8 cellular contexts compared by ENCODE assay signal in the genomic region with DNA sequence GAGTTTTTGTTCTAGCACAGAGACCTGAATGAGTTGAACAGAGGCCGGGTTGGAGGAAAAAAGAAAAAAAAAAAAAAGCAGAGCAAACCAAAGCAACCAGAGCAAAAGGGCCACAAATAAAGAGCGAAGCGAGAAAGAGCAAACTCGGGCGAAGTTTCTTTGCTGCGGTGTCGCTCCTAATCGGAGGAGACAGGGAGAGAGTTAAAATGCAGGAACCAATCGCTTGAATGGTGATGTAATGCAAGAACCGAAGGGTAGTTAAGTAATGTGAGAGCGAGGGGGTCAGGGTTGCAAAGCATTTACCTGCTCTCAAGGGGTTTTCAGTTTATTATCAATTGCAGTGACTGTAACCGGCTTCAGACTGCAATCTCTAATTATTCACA.
DNase-seq lines count a peak whose midpoint lies in the region; ATAC-seq, FAIRE-seq and TF ChIP-seq lines count a peak whose summit lies in the region.

No MANE protein-coding gene starts in this region.

- CTCF ChIA-PET in A549 (lab: Yijun Ruan, JAX): interaction anchor here (1.0 to 1.2 kb wide), 2 partner anchors 14 to 22 kb away, joined by 3 read pairs; no protein-coding TSS in a partner anchor

- no peak for FAIRE-seq in A549 (lab: Jason Lieb, UNC)
- FAIRE-seq in urothelium cell line (lab: Jason Lieb, UNC): peak; percentile 40

- intact Hi-C loops in right lobe of liver (cut with DNase I): no loop called here

- H3K9me3 ChIP-seq in A549: no peaks in the 10 kb centered on the region
- no peaks in the 10 kb centered on the region for H3K9me3 ChIP-seq in right lobe of liver

- H3K4me1 ChIP-seq in A549 (peaks cover 16% of the 10 kb centered on the region), right lobe of liver (peaks cover 0 to 7% (median 0%) of the 10 kb centered on the region in 4 donors)

- peak overlapping the region; percentile 49 to 70; a peak in 5 of 6 replicates for H3K27ac ChIP-seq in A549
- H3K27ac ChIP-seq in cingulate gyrus (ENCODE audit: low read depth, low read length): peak overlapping the region; percentile 88
- H3K27ac ChIP-seq in right lobe of liver: peak overlapping the region; percentile 27 to 51 (median 36)

- no peaks in the 10 kb centered on the region for H3K36me3 ChIP-seq in right lobe of liver

- WGBS in A549 (ENCODE audit: missing lambda C conversion rate): 12% methylated on average over 12 of the region's 12 CpGs
- WGBS in right lobe of liver (ENCODE audit: insufficient coverage, low coverage, low lambda C conversion rate, missing lambda C conversion rate): 7% methylated on average over 12 of the region's 12 CpGs

- TF ChIP-seq POLR2A in A549 (IDR thresholded peaks at IDR 0.05; ENCODE audit: low read length) (no peak), right lobe of liver (IDR thresholded peaks at IDR 0.05) (no peak)

- peaks cover 0 to 6% of the 10 kb centered on the region in 2 donors for H3K27me3 ChIP-seq in right lobe of liver

- peak overlapping the region; percentile 90 for H3K4me2 ChIP-seq in A549

- TF ChIP-seq CTCF in A549 (IDR thresholded peaks at IDR 0.05) (no peak), right lobe of liver (IDR thresholded peaks at IDR 0.05) (no peak)

- DNase-seq in A549 (ENCODE audit: low read depth in 1 of 2, low spot score in 1 of 2) (peak in 1 of 2 experiments; percentile 5), LHCN-M2 (ENCODE audit: low read depth) (peak; percentile 78), right lobe of liver (no peak), urothelium cell line (ENCODE audit: low spot score) (peak; percentile 72), NCI-H146 (lab: John Stamatoyannopoulos, UW) (no peak)
- no peak for DNase-seq in stimulated activated naive CD8-positive, alpha-beta T cell treated with anti-CD3 and anti-CD28 coated beads, Interleukin-15, Interleukin-2, amounts not matched to agents 100 U/mL and 50 U/mL, for 24 hours

- TF ChIP-seq RAD21 in A549 (conservative IDR thresholded peaks at IDR 0.05 in 1 of 2, IDR thresholded peaks at IDR 0.05 in 1 of 2): no peak

- peak overlapping the region; percentile 39 for H3K4me3 ChIP-seq in A549
- peak overlapping the region; percentile 7 to 27 (median 17) for H3K4me3 ChIP-seq in right lobe of liver

- POLR2A ChIA-PET in A549 (lab: Yijun Ruan, JAX): interaction anchor here (0.7 kb wide), 1 partner anchor 12 kb away, joined by 3 read pairs; no protein-coding TSS in a partner anchor

- TF ChIP-seq EP300 in A549 (IDR thresholded peaks at IDR 0.05): no peak

- ATAC-seq in A549 (peak in 1 of 2 experiments; percentile 25; a peak in 2 of 6 replicates), right lobe of liver (peak in 1 of 4 donors; percentile 40), HG02938 (IDR thresholded peaks at IDR 0.05; ENCODE audit: unreplicated experiment) (no peak)
- no peak for ATAC-seq in stimulated activated naive CD8-positive, alpha-beta T cell treated with anti-CD3 and anti-CD28 coated beads, Interleukin-15, Interleukin-2, amounts not matched to agents 100 U/mL and 50 U/mL, for 24 hours

TF ChIP-seq in A549, 52 proteins besides CTCF, POLR2A, EP300 and RAD21:
- TF ChIP-seq HOXB5 (CRISPR knock-in tag; IDR thresholded peaks at IDR 0.05): no peak
- no peak for TF ChIP-seq CEBPB (IDR thresholded peaks at IDR 0.05)
- no peak for TF ChIP-seq MYC (IDR thresholded peaks at IDR 0.05; ENCODE audit: borderline replicate concordance, low read length)
- TF ChIP-seq NFE2L2 (conservative IDR thresholded peaks at IDR 0.05; ENCODE audit: low read length): no peak
- TF ChIP-seq NPAS2 (CRISPR knock-in tag; IDR thresholded peaks at IDR 0.05; ENCODE audit: borderline replicate concordance): no peak
- no peak for TF ChIP-seq FOXS1 (CRISPR knock-in tag; IDR thresholded peaks at IDR 0.05)
- no peak for TF ChIP-seq MAZ (IDR thresholded peaks at IDR 0.05; ENCODE audit: borderline replicate concordance, low read depth, low read length)
- TF ChIP-seq, protein P1, sequence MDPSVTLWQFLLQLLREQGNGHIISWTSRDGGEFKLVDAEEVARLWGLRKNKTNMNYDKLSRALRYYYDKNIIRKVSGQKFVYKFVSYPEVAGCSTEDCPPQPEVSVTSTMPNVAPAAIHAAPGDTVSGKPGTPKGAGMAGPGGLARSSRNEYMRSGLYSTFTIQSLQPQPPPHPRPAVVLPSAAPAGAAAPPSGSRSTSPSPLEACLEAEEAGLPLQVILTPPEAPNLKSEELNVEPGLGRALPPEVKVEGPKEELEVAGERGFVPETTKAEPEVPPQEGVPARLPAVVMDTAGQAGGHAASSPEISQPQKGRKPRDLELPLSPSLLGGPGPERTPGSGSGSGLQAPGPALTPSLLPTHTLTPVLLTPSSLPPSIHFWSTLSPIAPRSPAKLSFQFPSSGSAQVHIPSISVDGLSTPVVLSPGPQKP (IDR thresholded peaks at IDR 0.05; ENCODE audit: low read depth, low read length): no peak
TF ChIP-seq in A549: peak in this region for 0.

Comparison
In these comparisons a context has a peak if more than half of its experiments do, and no peak if none do; other contexts are left out.
1. DNase-seq: peak in LHCN-M2 (single experiment) and urothelium cell line (single experiment); none in right lobe of liver (0 of 3), stimulated activated naive CD8-positive, alpha-beta T cell treated with anti-CD3 and anti-CD28 coated beads, Interleukin-15, Interleukin-2, amounts not matched to agents 100 U/mL and 50 U/mL, for 24 hours (single experiment) and NCI-H146 (single experiment).
2. H3K27ac ChIP-seq: peak in every context shown above with its lines; median percentile 88 in cingulate gyrus; 60 in A549; 36 in right lobe of liver.